In genomic region chr12:103257763-103258162, GRCh38 we compare ENCODE assay signal across 24 cellular contexts.
DNase-seq lines count a peak whose midpoint lies in the region; ATAC-seq, FAIRE-seq and TF ChIP-seq lines count a peak whose summit lies in the region.
"Had no signal": no experiment of that assay in that cellular context is flagged by ENCODE, and none has a peak within 500 bp of the region (broad histone marks: within the 10 kb centered on the region; RNA-seq: fewer than 3 reads in every experiment).

No MANE protein-coding gene starts in this region.

- TF ChIP-seq EP300 in HepG2 (IDR thresholded peaks at IDR 0.05; ENCODE audit: low read depth in 2 of 2, low read length in 2 of 2) (no peak), HepG2 (CRISPR knock-in tag; IDR thresholded peaks at IDR 0.05; ENCODE audit: borderline replicate concordance) (no peak), K562 (IDR thresholded peaks at IDR 0.05; ENCODE audit: low read length) (no peak)

- intact Hi-C loops in HepG2 (cut with micrococcal nuclease; ENCODE audit: unreplicated experiment) (no loop called here), right lobe of liver (cut with DNase I) (no loop called here), K562 (cut with micrococcal nuclease) (no loop called here), kidney (cut with DNase I) (no loop called here)

- FAIRE-seq in HepG2 (lab: Jason Lieb, UNC) = no peak
- FAIRE-seq in K562 (lab: Jason Lieb, UNC) = no peak
- FAIRE-seq in kidney (lab: Jason Lieb, UNC) = peak; percentile 27
- FAIRE-seq: GM12891, GM19239 had no signal

- no peak for TF ChIP-seq POLR2A in HepG2 (IDR thresholded peaks at IDR 0.05; ENCODE audit: insufficient read depth in 1 of 2, low read depth in 2 of 2, low read length in 2 of 2)
- no peak for TF ChIP-seq POLR2A in right lobe of liver (IDR thresholded peaks at IDR 0.05)
- no peak for TF ChIP-seq POLR2A in K562 (conservative IDR thresholded peaks at IDR 0.05)

- H3K9me3 ChIP-seq in HepG2 (ENCODE audit: low read length) (no peaks in the 10 kb centered on the region), right lobe of liver (no peaks in the 10 kb centered on the region), K562 (replicated peaks; ENCODE audit: control insufficient read depth, insufficient read depth, low read depth, low read length) (no peaks in the 10 kb centered on the region), kidney (ENCODE audit: control insufficient read depth in 1 of 2, low read length in 2 of 2) (no peaks in the 10 kb centered on the region)
- H3K9me3 ChIP-seq: BE2C, BLaER1 had no signal

- H3K4me3 ChIP-seq in HepG2 (replicated peaks in 1 of 3; ENCODE audit: insufficient read depth in 1 of 3, low read depth in 2 of 3, low read length in 3 of 3) (no peak overlapping the region), right lobe of liver (no peak overlapping the region), K562 (no peak overlapping the region), kidney (ENCODE audit: low read length in 2 of 2) (no peak overlapping the region)
- H3K4me3 ChIP-seq: BLaER1 had no signal

- H3K27ac ChIP-seq in HepG2 (ENCODE audit: extremely low read length, insufficient read depth, low read length) = no peak overlapping the region
- H3K27ac ChIP-seq in right lobe of liver = no peak overlapping the region
- no peak overlapping the region for H3K27ac ChIP-seq in K562 (ENCODE audit: extremely low read depth, low read depth, low read length)
- H3K27ac ChIP-seq in kidney (ENCODE audit: low read depth in 2 of 2, low read length in 2 of 2) = no peak overlapping the region
- H3K27ac ChIP-seq: 22Rv1, BLaER1 had no signal

- H3K27me3 ChIP-seq in HepG2 (ENCODE audit: control insufficient read depth in 1 of 2, insufficient read depth in 2 of 2, low read length in 2 of 2) (no peaks in the 10 kb centered on the region), right lobe of liver (no peaks in the 10 kb centered on the region), K562 (ENCODE audit: control insufficient read depth in 2 of 2, insufficient read depth in 2 of 2, low read length in 2 of 2) (no peaks in the 10 kb centered on the region)
- H3K27me3 ChIP-seq: BE2C, BLaER1 had no signal

- H4K20me1 ChIP-seq in HepG2 (ENCODE audit: insufficient read depth, low read length) = no peaks in the 10 kb centered on the region
- H4K20me1 ChIP-seq in K562 (replicated peaks; ENCODE audit: control insufficient read depth, insufficient read depth, low read length) = no peaks in the 10 kb centered on the region
- H4K20me1 ChIP-seq: BLaER1 had no signal

- no peak for TF ChIP-seq RAD21 in HepG2 (CRISPR knock-in tag; IDR thresholded peaks at IDR 0.05)
- no peak for TF ChIP-seq RAD21 in K562 (CRISPR knock-in tag; conservative IDR thresholded peaks at IDR 0.05 in 1 of 2, IDR thresholded peaks at IDR 0.05 in 1 of 2)

- POLR2A ChIA-PET in HepG2 (lab: Yijun Ruan, JAX) = no interaction called here
- POLR2A ChIA-PET in K562 (lab: Yijun Ruan, JAX) = no interaction called here

- no peak for DNase-seq in HepG2 (ENCODE audit: low spot score)
- no peak for DNase-seq in right lobe of liver
- DNase-seq in K562 (ENCODE audit: extremely low read depth in 1 of 4, low spot score in 3 of 4) = no peak
- no peak for DNase-seq in kidney
- DNase-seq in NCI-H1048 (lab: John Stamatoyannopoulos, UW) = no peak
- DNase-seq: ACHN; BE2C; C1 segment of cervical spinal cord; CD4-positive, alpha-beta memory T cell; CD4-positive, CD25-positive, alpha-beta regulatory T cell; CD8-positive, alpha-beta memory T cell; COR-L47; DMS 273 treated with DMSO at 0.1 percent for 48 hours; DMS153; DMS53; DMS79; DND-41; EL; GDM1 had no signal

- H3K4me2 ChIP-seq in HepG2 (ENCODE audit: low read depth, low read length) (no peak overlapping the region), K562 (ENCODE audit: insufficient read depth, low read length) (no peak overlapping the region)
- H3K4me2 ChIP-seq: BLaER1 had no signal

- H3K9ac ChIP-seq in HepG2 (ENCODE audit: insufficient read depth, low read depth, low read length) (no peak overlapping the region), K562 (ENCODE audit: insufficient read depth in 1 of 2, low read depth in 2 of 2, low read length in 2 of 2) (no peak overlapping the region), kidney (ENCODE audit: low read length in 2 of 2) (no peak overlapping the region)
- H3K9ac ChIP-seq: BLaER1 had no signal

- under 1% methylated on average over 2 of the region's 2 CpGs for WGBS in HepG2 (ENCODE audit: low lambda C conversion rate)
- WGBS in right lobe of liver (ENCODE audit: insufficient coverage, low coverage, low lambda C conversion rate, missing lambda C conversion rate) = 60% methylated on average over 2 of the region's 2 CpGs
- 0% methylated on average over 2 of the region's 2 CpGs for WGBS in K562 (ENCODE audit: insufficient coverage, low coverage, missing lambda C conversion rate)

- no TSS peak for BruUV-seq in HepG2 (replicated peaks; lab: Mats Ljungman, UMichigan)
- BruUV-seq in K562 (replicated peaks; lab: Mats Ljungman, UMichigan) = no TSS peak

- no peak overlapping the region for H2AFZ ChIP-seq in HepG2 (ENCODE audit: low read length)
- no peak overlapping the region for H2AFZ ChIP-seq in K562 (ENCODE audit: low read depth, low read length)

- H3K36me3 ChIP-seq in HepG2 (replicated peaks in 1 of 2; ENCODE audit: control insufficient read depth in 1 of 2, insufficient read depth in 2 of 2, low read length in 2 of 2) (no peaks in the 10 kb centered on the region), right lobe of liver (no peaks in the 10 kb centered on the region), K562 (ENCODE audit: control insufficient read depth, insufficient read depth, low read length) (no peaks in the 10 kb centered on the region), kidney (ENCODE audit: control insufficient read depth in 1 of 2, insufficient read depth in 2 of 2, low read length in 2 of 2) (no peaks in the 10 kb centered on the region)
- H3K36me3 ChIP-seq: BE2C, BLaER1 had no signal

- CTCF ChIA-PET in HepG2 (lab: Yijun Ruan, JAX; ENCODE audit: low intra/inter-chr PET ratio, low total read pairs) (no interaction called here), K562 (lab: Yijun Ruan, JAX; ENCODE audit: low intra/inter-chr PET ratio) (no interaction called here)

- TF ChIP-seq CTCF in HepG2 (CRISPR knock-in tag; IDR thresholded peaks at IDR 0.05) = no peak
- TF ChIP-seq CTCF in right lobe of liver (IDR thresholded peaks at IDR 0.05) = no peak
- no peak for TF ChIP-seq CTCF in K562 (IDR thresholded peaks at IDR 0.05 in 2 of 3, conservative IDR thresholded peaks at IDR 0.05 in 1 of 3; ENCODE audit: insufficient read depth in 2 of 3, low read depth in 1 of 3, low read length in 3 of 3)
- no peak for TF ChIP-seq CTCF in kidney (IDR thresholded peaks at IDR 0.05; ENCODE audit: borderline replicate concordance, extremely low read depth, insufficient read depth)

- H3K4me1 ChIP-seq in HepG2 (ENCODE audit: insufficient read depth, low read length) (no peaks in the 10 kb centered on the region), right lobe of liver (no peaks in the 10 kb centered on the region), K562 (replicated peaks in 1 of 2; ENCODE audit: control insufficient read depth in 2 of 2, insufficient read depth in 2 of 2, low read length in 2 of 2) (no peaks in the 10 kb centered on the region), kidney (ENCODE audit: control insufficient read depth in 1 of 2, insufficient read depth in 1 of 2, low read depth in 1 of 2, low read length in 2 of 2) (no peaks in the 10 kb centered on the region)
- H3K4me1 ChIP-seq: BE2C, BLaER1 had no signal

- H3K9me1 ChIP-seq in K562 (ENCODE audit: control insufficient read depth, insufficient read depth, low read length) = no peaks in the 10 kb centered on the region

- in situ Hi-C loops in HepG2 (cut with HindIII; ENCODE audit: extremely low pct_ligation_motif_present, low pct_unique_long_range_greater_than_20kb) (no loop called here), K562 (cut with MboI) (no loop called here)

- H3K79me2 ChIP-seq in HepG2 (ENCODE audit: insufficient read depth, low read length) (no peaks in the 10 kb centered on the region), K562 (ENCODE audit: control insufficient read depth, insufficient read depth, low read length) (no peaks in the 10 kb centered on the region)

- ATAC-seq in HepG2 (no peak), right lobe of liver (no peak), K562 (no peak), HG03280 (IDR thresholded peaks at IDR 0.05; ENCODE audit: unreplicated experiment) (no peak)

TF ChIP-seq in HepG2, 621 proteins besides CTCF, POLR2A, EP300 and RAD21 (continues in another document):
- TF ChIP-seq RAD51 (IDR thresholded peaks at IDR 0.05; ENCODE audit: borderline replicate concordance) (peak; percentile 85), SOX13 (IDR thresholded peaks at IDR 0.05) (no peak), SOX13 (CRISPR knock-in tag; conservative IDR thresholded peaks at IDR 0.05 in 1 of 2, IDR thresholded peaks at IDR 0.05 in 1 of 2) (no peak), ZNF879 (CRISPR knock-in tag; IDR thresholded peaks at IDR 0.05) (no peak)

TF ChIP-seq in K562, 482 proteins besides CTCF, POLR2A, EP300 and RAD21 (continues in another document):
- TF ChIP-seq MLX (CRISPR knock-in tag; conservative IDR thresholded peaks at IDR 0.05) (no peak), CBFB (CRISPR knock-in tag; IDR thresholded peaks at IDR 0.05) (no peak), TFE3 (CRISPR knock-in tag; IDR thresholded peaks at IDR 0.05) (peak; percentile 92), CHD2 (IDR thresholded peaks at IDR 0.05; ENCODE audit: low read depth, low read length) (no peak)

Comparison
In these comparisons a context has a peak if more than half of its experiments do, and no peak if none do; other contexts are left out.
1. Of the 241 proteins assayed by ChIP-seq in both HepG2 and K562: peak only in HepG2: none; only in K562: TFE3; in both: RAD51; in neither: 239.